In genomic region chr3:72462611-72463011, GRCh38 we compare ENCODE assay signal across 1 cellular context.
TF ChIP-seq lines count a peak whose summit lies in the region.

No MANE protein-coding gene starts in this region.

TF ChIP-seq in HepG2, 621 proteins besides CTCF, POLR2A, EP300 and RAD21 (continued from another document and continues in another):
- TF ChIP-seq ZNF710 (CRISPR knock-in tag; IDR thresholded peaks at IDR 0.05; ENCODE audit: borderline replicate concordance) (peak; percentile 66; the same call in 1 of the 2 replicates), CBFB (CRISPR knock-in tag; IDR thresholded peaks at IDR 0.05) (no peak), ZNF674 (CRISPR knock-in tag; IDR thresholded peaks at IDR 0.05; ENCODE audit: low read depth) (no peak), MYPOP (CRISPR knock-in tag; IDR thresholded peaks at IDR 0.05) (peak; percentile 69; the same call in 1 of the 2 replicates), ZNF362 (CRISPR knock-in tag; IDR thresholded peaks at IDR 0.05; ENCODE audit: borderline replicate concordance) (no peak), KDM5B (CRISPR knock-in tag; IDR thresholded peaks at IDR 0.05; ENCODE audit: borderline replicate concordance) (0 out of 2 replicates have a peak, but pooled peaks have one; percentile 38), DMTF1 (CRISPR knock-in tag; IDR thresholded peaks at IDR 0.05) (no peak), TEF (CRISPR knock-in tag; IDR thresholded peaks at IDR 0.05) (no peak), ZNF292 (CRISPR knock-in tag; IDR thresholded peaks at IDR 0.05; ENCODE audit: borderline replicate concordance, low read depth) (peak; percentile 56; the same call in 1 of the 2 replicates), AHR (CRISPR knock-in tag; IDR thresholded peaks at IDR 0.05) (no peak), TIGD3 (CRISPR knock-in tag; IDR thresholded peaks at IDR 0.05; ENCODE audit: borderline replicate concordance) (no peak), KLF6 (CRISPR knock-in tag; IDR thresholded peaks at IDR 0.05) (no peak), ZBTB34 (CRISPR knock-in tag; IDR thresholded peaks at IDR 0.05) (0 out of 2 replicates have a peak, but pooled peaks have one; percentile 38), POLR2AphosphoS2 (IDR thresholded peaks at IDR 0.05; ENCODE audit: low read depth, low read length) (no peak), TFDP1 (CRISPR knock-in tag; IDR thresholded peaks at IDR 0.05; ENCODE audit: borderline replicate concordance) (no peak), ATF2 (CRISPR knock-in tag; IDR thresholded peaks at IDR 0.05) (peak; percentile 69; the same call in 1 of the 2 replicates), CERS6 (CRISPR knock-in tag; IDR thresholded peaks at IDR 0.05) (no peak), ZNF121 (CRISPR knock-in tag; IDR thresholded peaks at IDR 0.05) (no peak), WIZ (CRISPR knock-in tag; IDR thresholded peaks at IDR 0.05) (no peak), ZHX2 (IDR thresholded peaks at IDR 0.05; ENCODE audit: low read depth) (no peak), ZHX2 (CRISPR knock-in tag; IDR thresholded peaks at IDR 0.05; ENCODE audit: borderline replicate concordance) (no peak), ZNF142 (CRISPR knock-in tag; IDR thresholded peaks at IDR 0.05) (no peak)
